In genomic region chr5:179633501-179634369, GRCh38 we compare ENCODE assay signal across 7 cellular contexts. TPM values are rescaled to one million over a fixed set of nuclear protein-coding genes. Genes with fewer than 3 reads are reported as not detected.
DNase-seq lines count a peak whose midpoint lies in the region; ATAC-seq, FAIRE-seq and TF ChIP-seq lines count a peak whose summit lies in the region.
"Not testable (repeated sequence)": the region's sequence is repeated elsewhere in the genome, so short reads cannot be mapped to it uniquely, and the experiment has no call there.

No MANE protein-coding gene starts in this region.

- H3K36me3 ChIP-seq in SJCRH30; GM12878 (ENCODE audit: control insufficient read depth in 2 of 2, insufficient read depth in 2 of 2, low read length in 1 of 2); right atrium auricular region: not testable (repeated sequence)

- H3K4me3 Mint-ChIP-seq in H9 (peak overlapping the region; percentile 53 to 66; a peak in 4 of 5 replicates), progenitor cell of endocrine pancreas (ENCODE audit: low read depth) (peak overlapping the region; percentile 61)

- not testable (repeated sequence) for DNase-seq in H9; SJCRH30; GM12878 (ENCODE audit: low read depth, low spot score); right atrium auricular region (ENCODE audit: low spot score); progenitor cell of endocrine pancreas (ENCODE audit: low spot score, unreplicated experiment)

- ATAC-seq in GM18868 (IDR thresholded peaks at IDR 0.05; ENCODE audit: unreplicated experiment) (peak; percentile 65), HG03280 (IDR thresholded peaks at IDR 0.05; ENCODE audit: unreplicated experiment) (peak; percentile 67), GM12878 (peak; percentile 85)

- not testable (repeated sequence) for H3K14ac ChIP-seq in H9 (ENCODE audit: insufficient read depth, low read length)

- not testable (repeated sequence) for H3T11ph ChIP-seq in H9 (ENCODE audit: low read length)

- not testable (repeated sequence) for H2AK5ac ChIP-seq in H9 (ENCODE audit: insufficient read length, low read length)

- not testable (repeated sequence) for H3K27ac ChIP-seq in H9 (ENCODE audit: insufficient read length, low read depth, low read length); SJCRH30; GM12878 (ENCODE audit: control insufficient read depth, insufficient read depth); right atrium auricular region

- not testable (repeated sequence) for H4K5ac ChIP-seq in H9 (ENCODE audit: insufficient read length, low read depth, low read length)

- peaks cover 8 to 13% (median 8%) of the 10 kb centered on the region in 3 experiments; a peak in 6 of 7 replicates for H3K36me3 Mint-ChIP-seq in H9 (ENCODE audit: insufficient read depth in 1 of 3, low read depth in 3 of 3)
- not testable (repeated sequence) for H3K36me3 Mint-ChIP-seq in progenitor cell of endocrine pancreas (ENCODE audit: insufficient read depth)

- WGBS in H9 (ENCODE audit: extremely low coverage, insufficient read length, low lambda C conversion rate): no CpG with 5 or more reads among the region's 38 CpGs
- 78% methylated on average over 19 of the region's 38 CpGs for WGBS in GM12878 (ENCODE audit: insufficient coverage, insufficient replicate concordance, low lambda C conversion rate, missing lambda C conversion rate)

- not testable (repeated sequence) for H3K4me1 Mint-ChIP-seq in H9; progenitor cell of endocrine pancreas (ENCODE audit: low read depth)

- H2BK120ac ChIP-seq in H9 (ENCODE audit: low read depth, low read length, poor library complexity, severe bottlenecking): not testable (repeated sequence)

- H2AFZ ChIP-seq in H9 (ENCODE audit: low read length); GM12878 (ENCODE audit: control insufficient read depth, low read depth, low read length): not testable (repeated sequence)

- H4K8ac ChIP-seq in H9 (replicated peaks; ENCODE audit: insufficient read length, low read depth, low read length): not testable (repeated sequence)

- H2BK12ac ChIP-seq in H9 (ENCODE audit: insufficient read length, low read depth, low read length): not testable (repeated sequence)

- not testable (repeated sequence) for TF ChIP-seq POLR2A in GM12878 (IDR thresholded peaks at IDR 0.05; ENCODE audit: low read depth, low read length)

- H3K4ac ChIP-seq in H9 (ENCODE audit: low read depth, low read length): not testable (repeated sequence)

- not testable (repeated sequence) for TF ChIP-seq EP300 in GM12878 (IDR thresholded peaks at IDR 0.05; ENCODE audit: borderline replicate concordance in 1 of 2, control insufficient read depth in 1 of 2, low read depth in 2 of 2, low read length in 2 of 2)

- not testable (repeated sequence) for H3K9me3 Mint-ChIP-seq in H9; progenitor cell of endocrine pancreas (ENCODE audit: low read depth)

- FAIRE-seq in GM12878 (lab: Jason Lieb, UNC): not testable (repeated sequence)

- H3K4me3 ChIP-seq in SJCRH30 (peak overlapping the region; percentile 48), GM12878 (peak overlapping the region; percentile 53; the same call in 1 of the 2 replicates), right atrium auricular region (peak overlapping the region; percentile 10 to 35)

- POLR2A ChIA-PET in GM12878 (lab: Charles Lee): interaction anchor here (0.7 kb wide), 1 partner anchor 9 kb away, joined by 3 read pairs; no protein-coding TSS in a partner anchor

- SMC1A ChIA-PET in GM12878 (lab: Charles Lee; ENCODE audit: uncharacterized antibody, unreplicated experiment): not testable (repeated sequence)

- not testable (repeated sequence) for TF ChIP-seq CTCF in H9 (conservative IDR thresholded peaks at IDR 0.05); GM12878 (IDR thresholded peaks at IDR 0.05 in 2 of 3, conservative IDR thresholded peaks at IDR 0.05 in 1 of 3; ENCODE audit: control insufficient read depth in 2 of 3, extremely low read depth in 1 of 3, insufficient read depth in 1 of 3, low read depth in 3 of 3, low read length in 3 of 3); right atrium auricular region (IDR thresholded peaks at IDR 0.05); progenitor cell of endocrine pancreas (IDR thresholded peaks at IDR 0.05; ENCODE audit: unreplicated experiment)

- not testable (repeated sequence) for H3K56ac ChIP-seq in H9 (ENCODE audit: insufficient read length, low read depth, low read length)

- H2BK20ac ChIP-seq in H9 (ENCODE audit: low read depth, low read length, poor library complexity, severe bottlenecking): not testable (repeated sequence)

- H3K9me3 ChIP-seq in H9 (ENCODE audit: control insufficient read depth, low read depth, low read length); SJCRH30 (replicated peaks); GM12878 (replicated peaks; ENCODE audit: control insufficient read depth, insufficient read depth, low read length); right atrium auricular region: not testable (repeated sequence)

- not testable (repeated sequence) for H3K79me1 ChIP-seq in H9 (ENCODE audit: insufficient read depth, low read depth, low read length, poor library complexity, severe bottlenecking)

- H3K23ac ChIP-seq in H9 (ENCODE audit: insufficient read length, low read depth, low read length): not testable (repeated sequence)

- H2BK15ac ChIP-seq in H9 (ENCODE audit: low read depth, low read length): not testable (repeated sequence)

- not testable (repeated sequence) for H3K27me3 ChIP-seq in H9 (ENCODE audit: insufficient read depth, low read length); SJCRH30; GM12878 (replicated peaks in 1 of 2; ENCODE audit: control insufficient read depth in 2 of 2, insufficient read depth in 2 of 2, low read length in 1 of 2); right atrium auricular region

- H2BK5ac ChIP-seq in H9 (ENCODE audit: insufficient read length, low read length): not testable (repeated sequence)

- CTCF ChIA-PET in GM12878 (lab: Yijun Ruan, JAX): interaction anchor here (0.7 to 1.1 kb wide), 3 partner anchors 12 to 22 kb away, joined by 3 to 6 read pairs (median 3); no protein-coding TSS in a partner anchor

- intact Hi-C loops in GM12878 (cut with micrococcal nuclease; ENCODE audit: unreplicated experiment): not testable (repeated sequence)

- H3K18ac ChIP-seq in H9 (ENCODE audit: insufficient read length, low read depth, low read length): not testable (repeated sequence)

- not testable (repeated sequence) for H4K20me1 ChIP-seq in H9 (ENCODE audit: control insufficient read depth, insufficient read depth, insufficient read length); GM12878 (ENCODE audit: control insufficient read depth, insufficient read depth)

- not testable (repeated sequence) for TF ChIP-seq RAD21 in GM12878 (IDR thresholded peaks at IDR 0.05; ENCODE audit: insufficient read depth, low read depth, low read length)

- BruUV-seq in GM12878 (replicated peaks; lab: Mats Ljungman, UMichigan): not testable (repeated sequence)

- not testable (repeated sequence) for H4K91ac ChIP-seq in H9 (ENCODE audit: insufficient read length, low read depth, low read length)

- H3K4me1 ChIP-seq in H9 (ENCODE audit: insufficient read depth, low read length); SJCRH30; GM12878 (ENCODE audit: control insufficient read depth, insufficient read depth, low read length); right atrium auricular region: not testable (repeated sequence)

- RAD21 ChIA-PET in GM12878 (lab: Charles Lee; ENCODE audit: unreplicated experiment): interaction anchor here (0.7 kb wide), 1 partner anchor 10 kb away, joined by 3 read pairs; the partner anchor contains the start of gene HNRNPH1

- H3K79me2 ChIP-seq in H9 (ENCODE audit: insufficient read depth, low read length); GM12878 (ENCODE audit: control insufficient read depth, insufficient read depth, low read length): not testable (repeated sequence)

- H3K27me3 Mint-ChIP-seq in H9 (ENCODE audit: low read depth); progenitor cell of endocrine pancreas: not testable (repeated sequence)

- in situ Hi-C loops in GM12878 (cut with MboI): not testable (repeated sequence)

- H3K4me2 ChIP-seq in H9 (ENCODE audit: insufficient read depth, insufficient read length, low read length): not testable (repeated sequence)
- peak overlapping the region; percentile 69 for H3K4me2 ChIP-seq in GM12878 (ENCODE audit: control insufficient read depth, insufficient read depth)

- not testable (repeated sequence) for H3K27ac Mint-ChIP-seq in H9, progenitor cell of endocrine pancreas

- H3K9ac ChIP-seq in H9 (ENCODE audit: extremely low read depth, insufficient read length, low read length); GM12878 (ENCODE audit: control insufficient read depth, insufficient read depth, low read length): not testable (repeated sequence)

- not testable (repeated sequence) for H3K23me2 ChIP-seq in H9 (ENCODE audit: insufficient read length, low read depth, low read length, poor library complexity, severe bottlenecking)

RNA-seq across cellular contexts. Expression of gene HNRNPH1, which starts 10.3 kb away (rescaled TPM):
- total RNA-seq in H9 (2021) (1,042 and 1,066 TPM in 2 replicates), GM12878 (2014; rRNA removed) (692 and 694 TPM in 2 replicates), GM12878 (2014; rRNA removed; fragmentation: Illumina TruSeq; extraction: Trizol) (683 and 716 TPM in 2 replicates), GM12878 (2021) (603 and 690 TPM in 2 replicates), right atrium auricular region (100 to 1,000 TPM; 104 to 146 TPM), progenitor cell of endocrine pancreas (1,377 and 1,392 TPM in 2 replicates)
- 828 and 1,009 TPM in 2 replicates for total RNA-seq in SJCRH30 (2014; rRNA removed; shearing (Covaris generic))
- total RNA-seq in GM12878 (2013; cell fraction: nucleolus; rRNA removed): 1,885 and 1,957 TPM in 2 replicates
- polyA plus RNA-seq in GM12878 (2011; ENCODE audit: low read depth): 400 TPM
- polyA plus RNA-seq in GM12878 (2011; rRNA removed) (695 and 934 TPM in 2 replicates), GM12878 (2014; fragmentation: Illumina TruSeq; extraction: Trizol) (691 and 785 TPM in 2 replicates), GM12878 (2014; fragmentation: Nextera tagmentation; extraction: Ambion mirVana) (100 to 1,000 TPM; 184 to 189 TPM), GM12878 (2014; rRNA removed) (780 and 888 TPM in 2 replicates), GM12878 (2016; fragmentation: Nextera tagmentation; extraction: Ambion mirVana) (100 to 1,000 TPM; 542 to 567 TPM)
- 201 and 239 TPM in 2 replicates for polyA plus RNA-seq in GM12878 (2011; cell fraction: cytosol; rRNA removed)
- polyA plus RNA-seq in GM12878 (2011; cell fraction: nucleus; rRNA removed): 1,317 and 2,141 TPM in 2 replicates
- 453 and 702 TPM in 2 replicates for polyA plus RNA-seq in GM12878 (2012)
- polyA minus RNA-seq in GM12878 (2011; rRNA and poly(A)+ RNA removed): 330 and 478 TPM in 2 replicates
- polyA minus RNA-seq in GM12878 (2011; cell fraction: cytosol; rRNA and poly(A)+ RNA removed): 349 and 463 TPM in 2 replicates
- polyA minus RNA-seq in GM12878 (2011; cell fraction: nucleus; rRNA and poly(A)+ RNA removed): 907 and 1,891 TPM in 2 replicates

RNA-seq across cellular contexts. Expression of gene CBY3, which starts 47.1 kb away (rescaled TPM):
- total RNA-seq in H9 (2021) (0.50 and 1.6 TPM in 2 replicates), GM12878 (2014; rRNA removed) (0.56 and 0.93 TPM in 2 replicates), GM12878 (2014; rRNA removed; fragmentation: Illumina TruSeq; extraction: Trizol) (not detected in 2 replicates), GM12878 (2021) (not detected in 2 replicates), right atrium auricular region (not detected), progenitor cell of endocrine pancreas (not detected in 2 replicates)
- total RNA-seq in SJCRH30 (2014; rRNA removed; shearing (Covaris generic)): not detected in 2 replicates
- 2.6 and 2.7 TPM in 2 replicates for total RNA-seq in GM12878 (2013; cell fraction: nucleolus; rRNA removed)
- polyA plus RNA-seq in GM12878 (2011; ENCODE audit: low read depth): not detected
- polyA plus RNA-seq in GM12878 (2011; rRNA removed) (0.10 TPM in 1 of 2 replicates, not detected in the other), GM12878 (2014; fragmentation: Illumina TruSeq; extraction: Trizol) (not detected in 2 replicates), GM12878 (2014; fragmentation: Nextera tagmentation; extraction: Ambion mirVana) (not detected), GM12878 (2014; rRNA removed) (0.18 and 0.25 TPM in 2 replicates), GM12878 (2016; fragmentation: Nextera tagmentation; extraction: Ambion mirVana) (1 to 10 TPM in 1 of 2 experiments, under 1 TPM in 1; 0.47 to 1.2 TPM)
- polyA plus RNA-seq in GM12878 (2011; cell fraction: cytosol; rRNA removed): 0.07 and 0.23 TPM in 2 replicates
- 0.32 and 1.3 TPM in 2 replicates for polyA plus RNA-seq in GM12878 (2011; cell fraction: nucleus; rRNA removed)
- polyA plus RNA-seq in GM12878 (2012): 0.69 and 0.93 TPM in 2 replicates
- 0.41 TPM in 1 of 2 replicates, not detected in the other for polyA minus RNA-seq in GM12878 (2011; rRNA and poly(A)+ RNA removed)
- polyA minus RNA-seq in GM12878 (2011; cell fraction: cytosol; rRNA and poly(A)+ RNA removed): not detected in 2 replicates
- polyA minus RNA-seq in GM12878 (2011; cell fraction: nucleus; rRNA and poly(A)+ RNA removed): 2.7 and 3.0 TPM in 2 replicates
